1 cellular context compared by ENCODE assay signal in the genomic region with DNA sequence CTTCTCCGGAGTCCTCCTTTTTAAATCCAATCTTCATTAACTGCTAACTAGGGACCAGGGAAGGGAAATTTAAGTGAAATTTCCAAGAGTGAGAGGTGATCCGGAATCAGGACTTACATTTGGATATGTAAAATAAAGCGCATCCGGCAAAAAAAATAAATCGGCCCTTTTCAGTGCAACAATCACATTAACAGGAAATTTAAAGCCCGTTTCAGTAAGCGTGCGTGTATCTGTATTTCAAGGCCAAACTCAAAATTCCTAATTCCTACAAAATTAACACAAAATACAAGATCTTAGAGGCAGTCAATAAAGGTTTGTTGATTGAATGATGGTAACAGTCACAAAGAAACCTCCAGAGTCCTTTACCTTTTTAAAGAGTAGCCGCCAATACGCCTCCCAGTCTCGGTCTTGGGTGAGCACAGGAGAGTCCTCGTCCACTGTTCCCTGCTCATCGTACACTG.
TF ChIP-seq lines count a peak whose summit lies in the region.

No MANE protein-coding gene starts in this region.

TF ChIP-seq in K562, 482 proteins besides CTCF, POLR2A, EP300 and RAD21 (continued from another document and continues in another):
- TF ChIP-seq, protein P1, sequence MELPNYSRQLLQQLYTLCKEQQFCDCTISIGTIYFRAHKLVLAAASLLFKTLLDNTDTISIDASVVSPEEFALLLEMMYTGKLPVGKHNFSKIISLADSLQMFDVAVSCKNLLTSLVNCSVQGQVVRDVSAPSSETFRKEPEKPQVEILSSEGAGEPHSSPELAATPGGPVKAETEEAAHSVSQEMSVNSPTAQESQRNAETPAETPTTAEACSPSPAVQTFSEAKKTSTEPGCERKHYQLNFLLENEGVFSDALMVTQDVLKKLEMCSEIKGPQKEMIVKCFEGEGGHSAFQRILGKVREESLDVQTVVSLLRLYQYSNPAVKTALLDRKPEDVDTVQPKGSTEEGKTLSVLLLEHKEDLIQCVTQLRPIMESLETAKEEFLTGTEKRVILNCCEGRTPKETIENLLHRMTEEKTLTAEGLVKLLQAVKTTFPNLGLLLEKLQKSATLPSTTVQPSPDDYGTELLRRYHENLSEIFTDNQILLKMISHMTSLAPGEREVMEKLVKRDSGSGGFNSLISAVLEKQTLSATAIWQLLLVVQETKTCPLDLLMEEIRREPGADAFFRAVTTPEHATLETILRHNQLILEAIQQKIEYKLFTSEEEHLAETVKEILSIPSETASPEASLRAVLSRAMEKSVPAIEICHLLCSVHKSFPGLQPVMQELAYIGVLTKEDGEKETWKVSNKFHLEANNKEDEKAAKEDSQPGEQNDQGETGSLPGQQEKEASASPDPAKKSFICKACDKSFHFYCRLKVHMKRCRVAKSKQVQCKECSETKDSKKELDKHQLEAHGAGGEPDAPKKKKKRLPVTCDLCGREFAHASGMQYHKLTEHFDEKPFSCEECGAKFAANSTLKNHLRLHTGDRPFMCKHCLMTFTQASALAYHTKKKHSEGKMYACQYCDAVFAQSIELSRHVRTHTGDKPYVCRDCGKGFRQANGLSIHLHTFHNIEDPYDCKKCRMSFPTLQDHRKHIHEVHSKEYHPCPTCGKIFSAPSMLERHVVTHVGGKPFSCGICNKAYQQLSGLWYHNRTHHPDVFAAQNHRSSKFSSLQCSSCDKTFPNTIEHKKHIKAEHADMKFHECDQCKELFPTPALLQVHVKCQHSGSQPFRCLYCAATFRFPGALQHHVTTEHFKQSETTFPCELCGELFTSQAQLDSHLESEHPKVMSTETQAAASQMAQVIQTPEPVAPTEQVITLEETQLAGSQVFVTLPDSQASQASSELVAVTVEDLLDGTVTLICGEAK (IDR thresholded peaks at IDR 0.05): peak; percentile 80
- TF ChIP-seq, protein P1 (CRISPR knock-in tag; IDR thresholded peaks at IDR 0.05): no peak
- TF ChIP-seq TAF1 (IDR thresholded peaks at IDR 0.05; ENCODE audit: control insufficient read depth, extremely low read depth, insufficient read depth, low read length, severe bottlenecking) (no peak), NFXL1 (CRISPR knock-in tag; IDR thresholded peaks at IDR 0.05) (no peak), ZNF3 (CRISPR knock-in tag; IDR thresholded peaks at IDR 0.05) (peak; percentile 57; the same call in 1 of the 2 replicates), TAF7 (tag; IDR thresholded peaks at IDR 0.05) (peak; percentile 30; the same call in 1 of the 2 replicates), TOE1 (IDR thresholded peaks at IDR 0.05; ENCODE audit: borderline replicate concordance) (no peak), TOE1 (CRISPR knock-in tag; IDR thresholded peaks at IDR 0.05; ENCODE audit: borderline replicate concordance, low read depth) (no peak), MEF2A (IDR thresholded peaks at IDR 0.05; ENCODE audit: control insufficient read depth, low read depth, low read length) (no peak), OTX1 (CRISPR knock-in tag; IDR thresholded peaks at IDR 0.05) (no peak), SP1 (CRISPR knock-in tag; IDR thresholded peaks at IDR 0.05) (no peak), SREBF1 (IDR thresholded peaks at IDR 0.05; ENCODE audit: borderline replicate concordance, low read depth, low read length) (no peak), MTA3 (IDR thresholded peaks at IDR 0.05; ENCODE audit: borderline replicate concordance) (no peak), RBBP5 (IDR thresholded peaks at IDR 0.05; ENCODE audit: borderline replicate concordance, insufficient read depth, low read length, poor library complexity, severe bottlenecking) (no peak), NCOA6 (IDR thresholded peaks at IDR 0.05) (no peak), ZNF175 (CRISPR knock-in tag; IDR thresholded peaks at IDR 0.05; ENCODE audit: low read depth) (no peak), CBFA2T3 (IDR thresholded peaks at IDR 0.05) (no peak), SMAD3 (CRISPR knock-in tag; conservative IDR thresholded peaks at IDR 0.05) (no peak), ZFPM2 (CRISPR knock-in tag; IDR thresholded peaks at IDR 0.05) (no peak), EZH2 (IDR thresholded peaks at IDR 0.05; ENCODE audit: borderline replicate concordance, low read depth, low read length) (no peak)
- TF ChIP-seq, protein P2, sequence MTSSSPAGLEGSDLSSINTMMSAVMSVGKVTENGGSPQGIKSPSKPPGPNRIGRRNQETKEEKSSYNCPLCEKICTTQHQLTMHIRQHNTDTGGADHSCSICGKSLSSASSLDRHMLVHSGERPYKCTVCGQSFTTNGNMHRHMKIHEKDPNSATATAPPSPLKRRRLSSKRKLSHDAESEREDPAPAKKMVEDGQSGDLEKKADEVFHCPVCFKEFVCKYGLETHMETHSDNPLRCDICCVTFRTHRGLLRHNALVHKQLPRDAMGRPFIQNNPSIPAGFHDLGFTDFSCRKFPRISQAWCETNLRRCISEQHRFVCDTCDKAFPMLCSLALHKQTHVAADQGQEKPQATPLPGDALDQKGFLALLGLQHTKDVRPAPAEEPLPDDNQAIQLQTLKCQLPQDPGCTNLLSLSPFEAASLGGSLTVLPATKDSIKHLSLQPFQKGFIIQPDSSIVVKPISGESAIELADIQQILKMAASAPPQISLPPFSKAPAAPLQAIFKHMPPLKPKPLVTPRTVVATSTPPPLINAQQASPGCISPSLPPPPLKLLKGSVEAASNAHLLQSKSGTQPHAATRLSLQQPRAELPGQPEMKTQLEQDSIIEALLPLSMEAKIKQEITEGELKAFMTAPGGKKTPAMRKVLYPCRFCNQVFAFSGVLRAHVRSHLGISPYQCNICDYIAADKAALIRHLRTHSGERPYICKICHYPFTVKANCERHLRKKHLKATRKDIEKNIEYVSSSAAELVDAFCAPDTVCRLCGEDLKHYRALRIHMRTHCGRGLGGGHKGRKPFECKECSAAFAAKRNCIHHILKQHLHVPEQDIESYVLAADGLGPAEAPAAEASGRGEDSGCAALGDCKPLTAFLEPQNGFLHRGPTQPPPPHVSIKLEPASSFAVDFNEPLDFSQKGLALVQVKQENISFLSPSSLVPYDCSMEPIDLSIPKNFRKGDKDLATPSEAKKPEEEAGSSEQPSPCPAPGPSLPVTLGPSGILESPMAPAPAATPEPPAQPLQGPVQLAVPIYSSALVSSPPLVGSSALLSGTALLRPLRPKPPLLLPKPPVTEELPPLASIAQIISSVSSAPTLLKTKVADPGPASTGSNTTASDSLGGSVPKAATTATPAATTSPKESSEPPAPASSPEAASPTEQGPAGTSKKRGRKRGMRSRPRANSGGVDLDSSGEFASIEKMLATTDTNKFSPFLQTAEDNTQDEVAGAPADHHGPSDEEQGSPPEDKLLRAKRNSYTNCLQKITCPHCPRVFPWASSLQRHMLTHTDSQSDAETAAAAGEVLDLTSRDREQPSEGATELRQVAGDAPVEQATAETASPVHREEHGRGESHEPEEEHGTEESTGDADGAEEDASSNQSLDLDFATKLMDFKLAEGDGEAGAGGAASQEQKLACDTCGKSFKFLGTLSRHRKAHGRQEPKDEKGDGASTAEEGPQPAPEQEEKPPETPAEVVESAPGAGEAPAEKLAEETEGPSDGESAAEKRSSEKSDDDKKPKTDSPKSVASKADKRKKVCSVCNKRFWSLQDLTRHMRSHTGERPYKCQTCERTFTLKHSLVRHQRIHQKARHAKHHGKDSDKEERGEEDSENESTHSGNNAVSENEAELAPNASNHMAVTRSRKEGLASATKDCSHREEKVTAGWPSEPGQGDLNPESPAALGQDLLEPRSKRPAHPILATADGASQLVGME (CRISPR knock-in tag; IDR thresholded peaks at IDR 0.05): no peak
- TF ChIP-seq, protein P3, sequence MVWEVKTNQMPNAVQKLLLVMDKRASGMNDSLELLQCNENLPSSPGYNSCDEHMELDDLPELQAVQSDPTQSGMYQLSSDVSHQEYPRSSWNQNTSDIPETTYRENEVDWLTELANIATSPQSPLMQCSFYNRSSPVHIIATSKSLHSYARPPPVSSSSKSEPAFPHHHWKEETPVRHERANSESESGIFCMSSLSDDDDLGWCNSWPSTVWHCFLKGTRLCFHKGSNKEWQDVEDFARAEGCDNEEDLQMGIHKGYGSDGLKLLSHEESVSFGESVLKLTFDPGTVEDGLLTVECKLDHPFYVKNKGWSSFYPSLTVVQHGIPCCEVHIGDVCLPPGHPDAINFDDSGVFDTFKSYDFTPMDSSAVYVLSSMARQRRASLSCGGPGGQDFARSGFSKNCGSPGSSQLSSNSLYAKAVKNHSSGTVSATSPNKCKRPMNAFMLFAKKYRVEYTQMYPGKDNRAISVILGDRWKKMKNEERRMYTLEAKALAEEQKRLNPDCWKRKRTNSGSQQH (CRISPR knock-in tag; IDR thresholded peaks at IDR 0.05): no peak
- TF ChIP-seq, protein P4, sequence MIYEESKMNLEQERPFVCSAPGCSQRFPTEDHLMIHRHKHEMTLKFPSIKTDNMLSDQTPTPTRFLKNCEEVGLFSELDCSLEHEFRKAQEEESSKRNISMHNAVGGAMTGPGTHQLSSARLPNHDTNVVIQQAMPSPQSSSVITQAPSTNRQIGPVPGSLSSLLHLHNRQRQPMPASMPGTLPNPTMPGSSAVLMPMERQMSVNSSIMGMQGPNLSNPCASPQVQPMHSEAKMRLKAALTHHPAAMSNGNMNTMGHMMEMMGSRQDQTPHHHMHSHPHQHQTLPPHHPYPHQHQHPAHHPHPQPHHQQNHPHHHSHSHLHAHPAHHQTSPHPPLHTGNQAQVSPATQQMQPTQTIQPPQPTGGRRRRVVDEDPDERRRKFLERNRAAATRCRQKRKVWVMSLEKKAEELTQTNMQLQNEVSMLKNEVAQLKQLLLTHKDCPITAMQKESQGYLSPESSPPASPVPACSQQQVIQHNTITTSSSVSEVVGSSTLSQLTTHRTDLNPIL (CRISPR knock-in tag; IDR thresholded peaks at IDR 0.05): no peak
- TF ChIP-seq, protein P5, sequence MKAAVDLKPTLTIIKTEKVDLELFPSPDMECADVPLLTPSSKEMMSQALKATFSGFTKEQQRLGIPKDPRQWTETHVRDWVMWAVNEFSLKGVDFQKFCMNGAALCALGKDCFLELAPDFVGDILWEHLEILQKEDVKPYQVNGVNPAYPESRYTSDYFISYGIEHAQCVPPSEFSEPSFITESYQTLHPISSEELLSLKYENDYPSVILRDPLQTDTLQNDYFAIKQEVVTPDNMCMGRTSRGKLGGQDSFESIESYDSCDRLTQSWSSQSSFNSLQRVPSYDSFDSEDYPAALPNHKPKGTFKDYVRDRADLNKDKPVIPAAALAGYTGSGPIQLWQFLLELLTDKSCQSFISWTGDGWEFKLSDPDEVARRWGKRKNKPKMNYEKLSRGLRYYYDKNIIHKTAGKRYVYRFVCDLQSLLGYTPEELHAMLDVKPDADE (conservative IDR thresholded peaks at IDR 0.05; ENCODE audit: control insufficient read depth, low read depth, low read length): no peak
- TF ChIP-seq, protein P6, sequence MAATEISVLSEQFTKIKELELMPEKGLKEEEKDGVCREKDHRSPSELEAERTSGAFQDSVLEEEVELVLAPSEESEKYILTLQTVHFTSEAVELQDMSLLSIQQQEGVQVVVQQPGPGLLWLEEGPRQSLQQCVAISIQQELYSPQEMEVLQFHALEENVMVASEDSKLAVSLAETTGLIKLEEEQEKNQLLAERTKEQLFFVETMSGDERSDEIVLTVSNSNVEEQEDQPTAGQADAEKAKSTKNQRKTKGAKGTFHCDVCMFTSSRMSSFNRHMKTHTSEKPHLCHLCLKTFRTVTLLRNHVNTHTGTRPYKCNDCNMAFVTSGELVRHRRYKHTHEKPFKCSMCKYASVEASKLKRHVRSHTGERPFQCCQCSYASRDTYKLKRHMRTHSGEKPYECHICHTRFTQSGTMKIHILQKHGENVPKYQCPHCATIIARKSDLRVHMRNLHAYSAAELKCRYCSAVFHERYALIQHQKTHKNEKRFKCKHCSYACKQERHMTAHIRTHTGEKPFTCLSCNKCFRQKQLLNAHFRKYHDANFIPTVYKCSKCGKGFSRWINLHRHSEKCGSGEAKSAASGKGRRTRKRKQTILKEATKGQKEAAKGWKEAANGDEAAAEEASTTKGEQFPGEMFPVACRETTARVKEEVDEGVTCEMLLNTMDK (IDR thresholded peaks at IDR 0.05; ENCODE audit: borderline replicate concordance, insufficient read depth, low read depth, low read length, poor library complexity, severe bottlenecking): no peak
- TF ChIP-seq, protein P7, sequence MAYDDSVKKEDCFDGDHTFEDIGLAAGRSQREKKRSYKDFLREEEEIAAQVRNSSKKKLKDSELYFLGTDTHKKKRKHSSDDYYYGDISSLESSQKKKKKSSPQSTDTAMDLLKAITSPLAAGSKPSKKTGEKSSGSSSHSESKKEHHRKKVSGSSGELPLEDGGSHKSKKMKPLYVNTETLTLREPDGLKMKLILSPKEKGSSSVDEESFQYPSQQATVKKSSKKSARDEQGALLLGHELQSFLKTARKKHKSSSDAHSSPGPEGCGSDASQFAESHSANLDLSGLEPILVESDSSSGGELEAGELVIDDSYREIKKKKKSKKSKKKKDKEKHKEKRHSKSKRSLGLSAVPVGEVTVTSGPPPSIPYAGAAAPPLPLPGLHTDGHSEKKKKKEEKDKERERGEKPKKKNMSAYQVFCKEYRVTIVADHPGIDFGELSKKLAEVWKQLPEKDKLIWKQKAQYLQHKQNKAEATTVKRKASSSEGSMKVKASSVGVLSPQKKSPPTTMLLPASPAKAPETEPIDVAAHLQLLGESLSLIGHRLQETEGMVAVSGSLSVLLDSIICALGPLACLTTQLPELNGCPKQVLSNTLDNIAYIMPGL (CRISPR knock-in tag; IDR thresholded peaks at IDR 0.05): no peak
- TF ChIP-seq, protein P8, sequence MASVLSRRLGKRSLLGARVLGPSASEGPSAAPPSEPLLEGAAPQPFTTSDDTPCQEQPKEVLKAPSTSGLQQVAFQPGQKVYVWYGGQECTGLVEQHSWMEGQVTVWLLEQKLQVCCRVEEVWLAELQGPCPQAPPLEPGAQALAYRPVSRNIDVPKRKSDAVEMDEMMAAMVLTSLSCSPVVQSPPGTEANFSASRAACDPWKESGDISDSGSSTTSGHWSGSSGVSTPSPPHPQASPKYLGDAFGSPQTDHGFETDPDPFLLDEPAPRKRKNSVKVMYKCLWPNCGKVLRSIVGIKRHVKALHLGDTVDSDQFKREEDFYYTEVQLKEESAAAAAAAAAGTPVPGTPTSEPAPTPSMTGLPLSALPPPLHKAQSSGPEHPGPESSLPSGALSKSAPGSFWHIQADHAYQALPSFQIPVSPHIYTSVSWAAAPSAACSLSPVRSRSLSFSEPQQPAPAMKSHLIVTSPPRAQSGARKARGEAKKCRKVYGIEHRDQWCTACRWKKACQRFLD (CRISPR knock-in tag; IDR thresholded peaks at IDR 0.05): no peak
